In genomic region chr3:37417297-37418082, GRCh38 we compare ENCODE assay signal across 2 cellular contexts.
A peak's percentile ranks its signal among the peaks of the same experiment; 100 is the strongest.
TF ChIP-seq lines count a peak whose summit lies in the region.

No MANE protein-coding gene starts in this region.

TF ChIP-seq in HCT116, 20 proteins besides CTCF, POLR2A, EP300 and RAD21 (continued from another document):
- TF ChIP-seq, protein P1, sequence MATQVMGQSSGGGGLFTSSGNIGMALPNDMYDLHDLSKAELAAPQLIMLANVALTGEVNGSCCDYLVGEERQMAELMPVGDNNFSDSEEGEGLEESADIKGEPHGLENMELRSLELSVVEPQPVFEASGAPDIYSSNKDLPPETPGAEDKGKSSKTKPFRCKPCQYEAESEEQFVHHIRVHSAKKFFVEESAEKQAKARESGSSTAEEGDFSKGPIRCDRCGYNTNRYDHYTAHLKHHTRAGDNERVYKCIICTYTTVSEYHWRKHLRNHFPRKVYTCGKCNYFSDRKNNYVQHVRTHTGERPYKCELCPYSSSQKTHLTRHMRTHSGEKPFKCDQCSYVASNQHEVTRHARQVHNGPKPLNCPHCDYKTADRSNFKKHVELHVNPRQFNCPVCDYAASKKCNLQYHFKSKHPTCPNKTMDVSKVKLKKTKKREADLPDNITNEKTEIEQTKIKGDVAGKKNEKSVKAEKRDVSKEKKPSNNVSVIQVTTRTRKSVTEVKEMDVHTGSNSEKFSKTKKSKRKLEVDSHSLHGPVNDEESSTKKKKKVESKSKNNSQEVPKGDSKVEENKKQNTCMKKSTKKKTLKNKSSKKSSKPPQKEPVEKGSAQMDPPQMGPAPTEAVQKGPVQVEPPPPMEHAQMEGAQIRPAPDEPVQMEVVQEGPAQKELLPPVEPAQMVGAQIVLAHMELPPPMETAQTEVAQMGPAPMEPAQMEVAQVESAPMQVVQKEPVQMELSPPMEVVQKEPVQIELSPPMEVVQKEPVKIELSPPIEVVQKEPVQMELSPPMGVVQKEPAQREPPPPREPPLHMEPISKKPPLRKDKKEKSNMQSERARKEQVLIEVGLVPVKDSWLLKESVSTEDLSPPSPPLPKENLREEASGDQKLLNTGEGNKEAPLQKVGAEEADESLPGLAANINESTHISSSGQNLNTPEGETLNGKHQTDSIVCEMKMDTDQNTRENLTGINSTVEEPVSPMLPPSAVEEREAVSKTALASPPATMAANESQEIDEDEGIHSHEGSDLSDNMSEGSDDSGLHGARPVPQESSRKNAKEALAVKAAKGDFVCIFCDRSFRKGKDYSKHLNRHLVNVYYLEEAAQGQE (IDR thresholded peaks at IDR 0.05; ENCODE audit: low read depth) = no peak
- TF ChIP-seq FOSL1 (IDR thresholded peaks at IDR 0.05; ENCODE audit: low read depth) (no peak), SP1 (IDR thresholded peaks at IDR 0.05; ENCODE audit: low read depth) (no peak), JUND (IDR thresholded peaks at IDR 0.05) (no peak), EZH2 (IDR thresholded peaks at IDR 0.05) (no peak), TCF7L2 (IDR thresholded peaks at IDR 0.05; ENCODE audit: borderline replicate concordance, extremely low read depth, insufficient read depth, insufficient read length) (no peak), EZH2phosphoT487 (IDR thresholded peaks at IDR 0.05; ENCODE audit: borderline replicate concordance) (no peak), SIN3A (IDR thresholded peaks at IDR 0.05; ENCODE audit: low read depth) (no peak), SRF (IDR thresholded peaks at IDR 0.05; ENCODE audit: low read depth) (no peak), CBX3 (IDR thresholded peaks at IDR 0.05; ENCODE audit: low read depth) (no peak), ZFX (IDR thresholded peaks at IDR 0.05) (no peak), ZNF274 (IDR thresholded peaks at IDR 0.05; ENCODE audit: low read depth, low read length) (no peak)
- TF ChIP-seq, protein P2, sequence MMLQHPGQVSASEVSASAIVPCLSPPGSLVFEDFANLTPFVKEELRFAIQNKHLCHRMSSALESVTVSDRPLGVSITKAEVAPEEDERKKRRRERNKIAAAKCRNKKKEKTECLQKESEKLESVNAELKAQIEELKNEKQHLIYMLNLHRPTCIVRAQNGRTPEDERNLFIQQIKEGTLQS (IDR thresholded peaks at IDR 0.05) = no peak
- TF ChIP-seq, protein P3, sequence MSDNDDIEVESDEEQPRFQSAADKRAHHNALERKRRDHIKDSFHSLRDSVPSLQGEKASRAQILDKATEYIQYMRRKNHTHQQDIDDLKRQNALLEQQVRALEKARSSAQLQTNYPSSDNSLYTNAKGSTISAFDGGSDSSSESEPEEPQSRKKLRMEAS (IDR thresholded peaks at IDR 0.05) = no peak

TF ChIP-seq in liver, 16 proteins besides CTCF, POLR2A, EP300 and RAD21 (continued from another document):
- TF ChIP-seq, protein P1 (IDR thresholded peaks at IDR 0.05) = peak; percentile 18
